Comparison of ENCODE assay signal across 32 cellular contexts in the genomic region with DNA sequence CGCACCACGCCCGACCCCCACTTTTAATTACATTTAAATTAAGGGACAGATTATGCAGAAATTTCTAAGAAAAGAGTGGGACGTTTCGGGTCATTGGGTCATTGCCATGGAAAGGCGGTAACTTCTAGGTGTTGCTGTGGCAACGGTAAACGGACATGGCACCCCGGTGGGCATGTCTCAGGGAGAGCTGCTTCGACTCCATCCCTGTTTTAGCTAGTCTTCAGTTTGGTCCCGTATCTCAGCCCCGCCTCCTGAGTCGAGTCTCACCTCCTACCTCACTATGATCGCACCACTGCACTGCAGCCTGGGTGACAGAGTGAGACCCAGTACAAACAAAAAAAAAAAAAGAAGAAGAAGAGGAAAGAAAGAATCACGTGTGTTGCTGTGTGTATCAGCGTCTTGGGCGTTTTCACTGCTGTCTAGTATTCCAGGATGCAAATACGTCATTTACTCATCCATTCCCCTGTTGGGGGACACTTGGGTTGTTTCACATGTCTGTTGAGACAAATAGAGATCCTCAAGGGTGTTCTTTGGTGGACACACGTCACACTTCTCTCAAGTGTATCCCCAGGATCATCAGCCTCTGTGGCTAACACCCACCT. TPM values are rescaled to one million over a fixed set of nuclear protein-coding genes. Genes with fewer than 3 reads are reported as not detected.
"Had no signal": no experiment of that assay in that cellular context is flagged by ENCODE, and none has a peak within 500 bp of the region (broad histone marks: within the 10 kb centered on the region; RNA-seq: fewer than 3 reads in every experiment).

No MANE protein-coding gene starts in this region.

- H3K9me3 Mint-ChIP-seq: dendritic cell treated with granulocyte-macrophage colony-stimulating factor and Interleukin-4, amounts not matched to agents 40 ng/mL and 50 ng/mL, for 4 days; natural killer cell treated with Interleukin-12 subunit alpha and Interleukin-12 subunit beta and Interleukin-15 and Interleukin-18, amount 100 ng/mL, for 72 hours; stimulated activated naive CD8-positive, alpha-beta T cell treated with anti-CD3 and anti-CD28 coated beads, Interleukin-15, amount 100 ng/mL, for 72 hours had no signal

- H3K27ac Mint-ChIP-seq: dendritic cell treated with granulocyte-macrophage colony-stimulating factor and Interleukin-4, amounts not matched to agents 40 ng/mL and 50 ng/mL, for 4 days; mesothelial cell of epicardium; natural killer cell treated with Interleukin-12 subunit alpha and Interleukin-12 subunit beta and Interleukin-15 and Interleukin-18, amount 100 ng/mL, for 72 hours; progenitor cell of endocrine pancreas; stimulated activated naive CD8-positive, alpha-beta T cell treated with anti-CD3 and anti-CD28 coated beads, Interleukin-15, amount 100 ng/mL, for 72 hours had no signal

- H3K27me3 ChIP-seq: thyroid gland had no signal

- H3K4me3 ChIP-seq: colonic mucosa, esophagus muscularis mucosa, gastroesophageal sphincter, heart left ventricle, hepatocyte, left lung, mucosa of descending colon, smooth muscle cell, suprapubic skin, thyroid gland had no signal

- DNase-seq: colonic mucosa; effector memory CD4-positive, alpha-beta T cell; foreskin keratinocyte; heart left ventricle; kidney; left cardiac atrium; left lung; mesenchymal stem cell; mucosa of descending colon; naive B cell; occipital lobe; stimulated activated CD4-positive, alpha-beta T cell treated with anti-CD3 and anti-CD28 coated beads, Interleukin-12 subunit alpha, Interleukin-12 subunit beta, amount 100 ng/mL, for 4 hours; stimulated activated CD4-positive, alpha-beta T cell treated with anti-CD3 and anti-CD28 coated beads, Interleukin-1b, Interleukin-23, amount 100 ng/mL, for 48 hours; stimulated activated CD4-positive, alpha-beta T cell treated with anti-CD3 and anti-CD28 coated beads, Interleukin-4, amount 100 ng/mL, for 1 hour; stimulated activated CD8-positive, alpha-beta memory T cell treated with anti-CD3 and anti-CD28 coated beads, Interleukin-4, amount 100 ng/mL, for 48 hours; stimulated activated naive CD4-positive, alpha-beta T cell; stimulated activated naive CD8-positive, alpha-beta T cell treated with anti-CD3 and anti-CD28 coated beads, Interleukin-15, amount 100 ng/mL, for 72 hours; thyroid gland; trophoblast cell had no signal

- H3K4me1 Mint-ChIP-seq: mesothelial cell of epicardium; stimulated activated naive CD8-positive, alpha-beta T cell treated with anti-CD3 and anti-CD28 coated beads, Interleukin-15, amount 100 ng/mL, for 72 hours had no signal

- H3K36me3 ChIP-seq: colonic mucosa, esophagus muscularis mucosa, gastroesophageal sphincter, heart left ventricle, left lung, suprapubic skin, thyroid gland had no signal

- H3K27ac ChIP-seq: colonic mucosa, esophagus muscularis mucosa, foreskin keratinocyte, gastroesophageal sphincter, heart left ventricle, hepatocyte, left lung, parathyroid adenoma, suprapubic skin, thyroid gland had no signal

- FAIRE-seq: endothelial cell of umbilical vein, kidney had no signal

- H3K79me2 ChIP-seq: hepatocyte, parathyroid adenoma had no signal

- H3K36me3 Mint-ChIP-seq: mesothelial cell of epicardium; natural killer cell treated with Interleukin-12 subunit alpha and Interleukin-12 subunit beta and Interleukin-15 and Interleukin-18, amount 100 ng/mL, for 72 hours had no signal

- H3K4me2 ChIP-seq: hepatocyte, smooth muscle cell had no signal

- H3K9ac ChIP-seq: parathyroid adenoma had no signal

- H3K9me3 ChIP-seq: colonic mucosa, esophagus muscularis mucosa, gastroesophageal sphincter, heart left ventricle, left lung, mucosa of descending colon, suprapubic skin, thyroid gland had no signal

- H3K4me3 Mint-ChIP-seq: dendritic cell treated with granulocyte-macrophage colony-stimulating factor and Interleukin-4, amounts not matched to agents 40 ng/mL and 50 ng/mL, for 4 days; mesothelial cell of epicardium; natural killer cell treated with Interleukin-12 subunit alpha and Interleukin-12 subunit beta and Interleukin-15 and Interleukin-18, amount 100 ng/mL, for 72 hours; stimulated activated naive CD8-positive, alpha-beta T cell treated with anti-CD3 and anti-CD28 coated beads, Interleukin-15, amount 100 ng/mL, for 72 hours had no signal

- ATAC-seq: gastroesophageal sphincter; heart left ventricle; left cardiac atrium; left lung; mucosa of descending colon; natural killer cell treated with Interleukin-12 subunit alpha and Interleukin-12 subunit beta and Interleukin-15 and Interleukin-18, amount 100 ng/mL, for 72 hours; stimulated activated naive CD8-positive, alpha-beta T cell treated with anti-CD3 and anti-CD28 coated beads, Interleukin-15, amount 100 ng/mL, for 72 hours had no signal

- H3K4me1 ChIP-seq: colonic mucosa, esophagus muscularis mucosa, foreskin keratinocyte, gastroesophageal sphincter, heart left ventricle, left lung, parathyroid adenoma, thyroid gland had no signal

- H2AFZ ChIP-seq: hepatocyte, parathyroid adenoma had no signal

RNA-seq across cellular contexts. Expression of a gene that starts 41.7 kb away (rescaled TPM):
- total RNA-seq: endothelial cell of umbilical vein, epithelial cell of proximal tubule, gastroesophageal sphincter, heart left ventricle, lung microvascular endothelial cell, smooth muscle cell, thyroid gland had no signal
